In the genomic region with DNA sequence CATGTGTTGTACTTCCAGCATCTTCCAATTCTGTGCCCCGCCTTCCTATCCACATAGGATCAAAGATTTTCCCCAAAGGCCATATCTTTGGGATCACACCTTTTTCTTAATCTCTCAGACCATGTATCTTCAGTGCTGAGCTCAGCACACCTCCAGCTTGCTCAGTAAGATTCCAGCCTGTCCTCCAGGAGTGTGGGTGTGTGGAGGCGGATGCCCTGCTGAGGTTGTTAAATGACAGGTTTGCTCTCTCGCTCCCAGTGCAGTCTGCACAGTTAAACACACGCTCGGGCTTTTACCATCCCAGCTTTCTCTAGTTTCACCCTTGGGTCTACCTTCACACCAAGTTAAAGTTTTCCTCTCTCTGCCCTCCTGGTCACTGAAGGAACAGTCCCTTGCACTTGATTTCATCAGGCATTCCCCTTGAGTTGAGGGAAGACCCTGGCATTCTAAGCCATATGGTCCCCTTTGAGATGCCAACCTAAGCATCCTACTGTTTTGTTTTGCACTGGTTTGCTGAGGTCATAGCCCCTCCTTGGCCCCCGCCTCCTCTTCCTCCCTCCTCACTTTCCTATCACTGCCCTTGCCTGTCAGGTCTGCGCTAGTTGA, we compare ENCODE assay signal across 24 cellular contexts. TPM values are rescaled to one million over a fixed set of nuclear protein-coding genes. Genes with fewer than 3 reads are reported as not detected.
"Had no signal": no experiment of that assay in that cellular context is flagged by ENCODE, and none has a peak within 500 bp of the region (broad histone marks: within the 10 kb centered on the region; RNA-seq: fewer than 3 reads in every experiment).

No MANE protein-coding gene starts in this region.

- H3K9me3 Mint-ChIP-seq: activated T-helper 1 cell treated with anti-CD3 and anti-CD28 coated beads, Interleukin-12 subunit alpha, Interleukin-12 subunit beta, Interleukin-2, Interleukin-4 antibody, amounts not matched to agents 30 ng/mL and 10 ng/mL and 1 ng/mL, durations not matched to agents 14 hours and 24 hours and 36 hours; naive B cell; WTC11 had no signal

- H3K27me3 ChIP-seq: gastrocnemius medialis had no signal

- H3K4me3 Mint-ChIP-seq: activated CD4-positive, alpha-beta T cell treated with anti-CD3 and anti-CD28 coated beads for 36 hours; activated T-helper 1 cell treated with anti-CD3 and anti-CD28 coated beads, Interleukin-12 subunit alpha, Interleukin-12 subunit beta, Interleukin-2, Interleukin-4 antibody, amounts not matched to agents 30 ng/mL and 10 ng/mL and 1 ng/mL, durations not matched to agents 14 hours and 24 hours and 36 hours; naive B cell; WTC11 had no signal

- H3K27ac Mint-ChIP-seq: activated CD4-positive, alpha-beta T cell treated with anti-CD3 and anti-CD28 coated beads for 36 hours; activated T-helper 1 cell treated with anti-CD3 and anti-CD28 coated beads, Interleukin-12 subunit alpha, Interleukin-12 subunit beta, Interleukin-2, Interleukin-4 antibody, amounts not matched to agents 30 ng/mL and 10 ng/mL and 1 ng/mL, durations not matched to agents 14 hours and 24 hours and 36 hours; WTC11 had no signal

- H3K4me3 ChIP-seq: dorsolateral prefrontal cortex, gastrocnemius medialis, heart right ventricle, left ventricle myocardium inferior, pancreas, tibial artery had no signal

- ATAC-seq: activated CD4-positive, alpha-beta T cell treated with anti-CD3 and anti-CD28 coated beads for 36 hours; gastrocnemius medialis; pancreas; sciatic nerve; WTC11 had no signal

- FAIRE-seq: colon, pancreas, urothelium cell line had no signal

- H3K9me3 ChIP-seq: gastrocnemius medialis, heart right ventricle, left ventricle myocardium inferior, pancreas, tibial artery had no signal

- H3K36me3 ChIP-seq: brain microvascular endothelial cell, pancreas, tibial artery had no signal

- H3K27ac ChIP-seq: brain microvascular endothelial cell, heart right ventricle, left ventricle myocardium inferior, pancreas, tibial artery had no signal

- DNase-seq: activated CD4-positive, alpha-beta T cell treated with anti-CD3 and anti-CD28 coated beads for 36 hours; activated CD4-positive, alpha-beta T cell treated with anti-CD3 and anti-CD28 coated beads, Interleukin-2, amount 50 U/mL, for 48 hours; activated naive CD4-positive, alpha-beta T cell; activated T-cell treated with anti-CD3 and anti-CD28 coated beads for 4 hours; brain microvascular endothelial cell; central memory CD4-positive, alpha-beta T cell; gastrocnemius medialis; heart right ventricle; kidney glomerular epithelial cell; left ventricle myocardium inferior; naive B cell; pancreas; stimulated activated naive CD4-positive, alpha-beta T cell had no signal

RNA-seq across cellular contexts. Expression of gene MYOG, which starts 13.7 kb away (rescaled TPM):
- total RNA-seq: activated CD4-positive, alpha-beta T cell treated with anti-CD3 and anti-CD28 coated beads for 36 hours; activated T-helper 1 cell treated with anti-CD3 and anti-CD28 coated beads, Interleukin-12 subunit alpha, Interleukin-12 subunit beta, Interleukin-2, Interleukin-4 antibody, amounts not matched to agents 30 ng/mL and 10 ng/mL and 1 ng/mL, durations not matched to agents 14 hours and 24 hours and 36 hours; epithelial cell of proximal tubule; fibroblast of lung; heart right ventricle; left ventricle myocardium inferior; mammary epithelial cell; mononuclear cell; pancreas; sciatic nerve; WTC11 had no signal
- polyA plus RNA-seq: fibroblast of lung, mammary epithelial cell had no signal

RNA-seq across cellular contexts. Expression of gene ADORA1, which starts 55.4 kb away (rescaled TPM):
- total RNA-seq: activated CD4-positive, alpha-beta T cell treated with anti-CD3 and anti-CD28 coated beads for 36 hours; activated T-helper 1 cell treated with anti-CD3 and anti-CD28 coated beads, Interleukin-12 subunit alpha, Interleukin-12 subunit beta, Interleukin-2, Interleukin-4 antibody, amounts not matched to agents 30 ng/mL and 10 ng/mL and 1 ng/mL, durations not matched to agents 14 hours and 24 hours and 36 hours; mononuclear cell had no signal
